15 cellular contexts compared by ENCODE assay signal in the genomic region with DNA sequence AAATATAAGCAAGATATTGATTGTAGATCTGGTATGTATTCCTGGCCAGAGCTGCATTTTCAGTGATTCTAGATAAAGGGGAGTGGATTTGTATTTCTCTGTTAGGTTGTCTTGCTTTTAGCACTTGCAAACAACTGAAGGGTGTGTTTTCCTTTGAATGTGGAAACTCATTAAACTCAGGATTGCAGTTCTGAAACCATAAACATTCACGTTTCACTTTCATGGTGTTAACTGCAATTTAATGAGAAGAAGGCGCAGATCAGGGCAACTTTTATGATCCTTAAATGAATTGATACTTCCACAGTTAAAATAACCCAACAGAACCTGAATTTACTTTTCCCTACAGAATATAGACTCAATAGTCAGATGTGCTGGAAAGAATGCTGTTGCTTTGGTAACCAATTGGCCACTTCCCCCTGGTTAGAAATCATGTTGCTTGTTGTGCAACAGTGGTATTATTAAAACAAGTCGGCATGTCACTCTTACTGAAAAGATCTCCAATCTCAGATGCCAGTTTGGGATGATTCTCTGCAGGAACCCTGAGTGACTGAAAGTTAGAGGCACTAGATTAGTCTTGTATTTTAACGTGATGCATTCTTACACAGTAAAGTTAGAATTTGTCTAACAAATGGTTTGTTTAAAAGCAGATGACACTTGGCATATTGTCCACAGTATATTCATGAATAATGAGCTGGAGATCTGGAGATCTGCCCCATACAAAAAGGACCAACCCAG.
A peak's percentile ranks its signal among the peaks of the same experiment; 100 is the strongest.
DNase-seq lines count a peak whose midpoint lies in the region; TF ChIP-seq lines count a peak whose summit lies in the region.
"Had no signal": no experiment of that assay in that cellular context is flagged by ENCODE, and none has a peak within 500 bp of the region (broad histone marks: within the 10 kb centered on the region; RNA-seq: fewer than 3 reads in every experiment).

No MANE protein-coding gene starts in this region.

- H3K36me3 ChIP-seq in breast epithelium (no peaks in the 10 kb centered on the region), adipocyte (ENCODE audit: control insufficient read depth, insufficient read depth, low read length, severe bottlenecking) (no peaks in the 10 kb centered on the region), vagina (no peaks in the 10 kb centered on the region)

- H3K27ac ChIP-seq in breast epithelium: no peak overlapping the region
- H3K27ac ChIP-seq in vagina: peak overlapping the region; percentile 16

- POLR2A ChIA-PET in MCF 10A (lab: Yijun Ruan, JAX): interaction anchor here (0.7 to 0.9 kb wide), 2 partner anchors 46 to 282 kb away, joined by 3 read pairs; no protein-coding TSS in a partner anchor

- H3K27me3 ChIP-seq in breast epithelium: no peaks in the 10 kb centered on the region
- no peaks in the 10 kb centered on the region for H3K27me3 ChIP-seq in adipocyte (replicated peaks; ENCODE audit: control insufficient read depth, insufficient read depth, low read length)
- no peaks in the 10 kb centered on the region for H3K27me3 ChIP-seq in vagina

- no peak overlapping the region for H3K27ac Mint-ChIP-seq in MCF 10A (ENCODE audit: low read depth, unreplicated experiment)
- H3K27ac Mint-ChIP-seq: activated CD4-positive, alpha-beta memory T cell treated with anti-CD3 and anti-CD28 coated beads for 36 hours; natural killer cell treated with Interleukin-12 subunit alpha and Interleukin-12 subunit beta and Interleukin-15 and Interleukin-18, amount 100 ng/mL, for 72 hours; stimulated activated naive B cell treated with anti-CD40 and anti-IgM and Interleukin-4, amounts not matched to agents 10 μg/mL and 1 μg/mL and 100 μg/mL, for 72 hours; T-helper 1 cell treated with Interleukin-12 subunit alpha and Interleukin-12 subunit beta and Interleukin-4 antibody, amounts not matched to agents 30 μg/mL and 1 μg/mL, for 36 hours had no signal

- H3K9me3 Mint-ChIP-seq in MCF 10A (ENCODE audit: unreplicated experiment): no peaks in the 10 kb centered on the region
- H3K9me3 Mint-ChIP-seq: activated CD4-positive, alpha-beta memory T cell treated with anti-CD3 and anti-CD28 coated beads for 36 hours; natural killer cell treated with Interleukin-12 subunit alpha and Interleukin-12 subunit beta and Interleukin-15 and Interleukin-18, amount 100 ng/mL, for 72 hours; stimulated activated naive B cell treated with anti-CD40 and anti-IgM and Interleukin-4, amounts not matched to agents 10 μg/mL and 1 μg/mL and 100 μg/mL, for 72 hours had no signal

- TF ChIP-seq POLR2A in breast epithelium (IDR thresholded peaks at IDR 0.05) (no peak), vagina (IDR thresholded peaks at IDR 0.05) (no peak)

- TF ChIP-seq CTCF in MCF 10A (IDR thresholded peaks at IDR 0.05; ENCODE audit: unreplicated experiment) (no peak), breast epithelium (IDR thresholded peaks at IDR 0.05) (no peak), vagina (IDR thresholded peaks at IDR 0.05) (no peak)

- intact Hi-C loops in MCF 10A (cut with micrococcal nuclease): no loop called here
- intact Hi-C loops in breast epithelium (cut with DNase I; ENCODE audit: low total_unique reads): no loop called here
- intact Hi-C loops in vagina (cut with DNase I): no loop called here

- BruUV-seq in MCF 10A (replicated peaks; lab: Mats Ljungman, UMichigan): no TSS peak

- H3K4me1 ChIP-seq in breast epithelium (no peaks in the 10 kb centered on the region), adipocyte (ENCODE audit: control insufficient read depth, insufficient read depth, low read length) (peaks cover 37% of the 10 kb centered on the region), vagina (peaks cover 29% of the 10 kb centered on the region)

- H3K4me1 Mint-ChIP-seq in MCF 10A (ENCODE audit: insufficient read depth, unreplicated experiment): peaks cover 12% of the 10 kb centered on the region
- H3K4me1 Mint-ChIP-seq: stimulated activated naive B cell treated with anti-CD40 and anti-IgM and Interleukin-4, amounts not matched to agents 10 μg/mL and 1 μg/mL and 100 μg/mL, for 72 hours had no signal

- no peaks in the 10 kb centered on the region for H3K9me3 ChIP-seq in breast epithelium
- no peaks in the 10 kb centered on the region for H3K9me3 ChIP-seq in adipocyte (ENCODE audit: control insufficient read depth, low read length)
- H3K9me3 ChIP-seq in vagina: no peaks in the 10 kb centered on the region

- H3K36me3 Mint-ChIP-seq in MCF 10A (ENCODE audit: insufficient read depth, unreplicated experiment): no peaks in the 10 kb centered on the region
- H3K36me3 Mint-ChIP-seq: activated CD4-positive, alpha-beta memory T cell treated with anti-CD3 and anti-CD28 coated beads for 36 hours; natural killer cell treated with Interleukin-12 subunit alpha and Interleukin-12 subunit beta and Interleukin-15 and Interleukin-18, amount 100 ng/mL, for 72 hours had no signal

- H3K9ac ChIP-seq in adipocyte (ENCODE audit: low read length): peak overlapping the region; percentile 7

- no peak overlapping the region for H3K4me3 Mint-ChIP-seq in MCF 10A (ENCODE audit: unreplicated experiment)
- H3K4me3 Mint-ChIP-seq: activated CD4-positive, alpha-beta memory T cell treated with anti-CD3 and anti-CD28 coated beads for 36 hours; natural killer cell treated with Interleukin-12 subunit alpha and Interleukin-12 subunit beta and Interleukin-15 and Interleukin-18, amount 100 ng/mL, for 72 hours; stimulated activated naive B cell treated with anti-CD40 and anti-IgM and Interleukin-4, amounts not matched to agents 10 μg/mL and 1 μg/mL and 100 μg/mL, for 72 hours; T-helper 1 cell treated with Interleukin-12 subunit alpha and Interleukin-12 subunit beta and Interleukin-4 antibody, amounts not matched to agents 30 μg/mL and 1 μg/mL, for 36 hours had no signal

- CTCF ChIA-PET in MCF 10A (lab: Yijun Ruan, JAX): no interaction called here

- no peaks in the 10 kb centered on the region for H3K27me3 Mint-ChIP-seq in MCF 10A (ENCODE audit: insufficient read depth, unreplicated experiment)
- H3K27me3 Mint-ChIP-seq: activated CD4-positive, alpha-beta memory T cell treated with anti-CD3 and anti-CD28 coated beads for 36 hours; natural killer cell treated with Interleukin-12 subunit alpha and Interleukin-12 subunit beta and Interleukin-15 and Interleukin-18, amount 100 ng/mL, for 72 hours; stimulated activated naive B cell treated with anti-CD40 and anti-IgM and Interleukin-4, amounts not matched to agents 10 μg/mL and 1 μg/mL and 100 μg/mL, for 72 hours had no signal

- peak overlapping the region in 1 of 3 donors; percentile 11 for H3K4me3 ChIP-seq in breast epithelium
- peak overlapping the region; percentile 53 for H3K4me3 ChIP-seq in adipocyte (ENCODE audit: low read length)
- H3K4me3 ChIP-seq in vagina: no peak overlapping the region

- DNase-seq in MCF 10A (ENCODE audit: unreplicated experiment): peak; percentile 46
- no peak for DNase-seq in breast epithelium (ENCODE audit: low spot score in 2 of 2)
- DNase-seq in adipocyte (ENCODE audit: low read depth): peak; percentile 91
- peak; percentile 5 for DNase-seq in hepatic stellate cell (ENCODE audit: low spot score)
- no peak for DNase-seq in vagina (ENCODE audit: extremely low spot score in 2 of 2)
- no peak for DNase-seq in dermis blood vessel endothelial cell
- DNase-seq in ureter (ENCODE audit: low spot score): no peak
- no peak for DNase-seq in hypothalamus (lab: John Stamatoyannopoulos, UW)
- DNase-seq: activated CD4-positive, alpha-beta memory T cell treated with anti-CD3 and anti-CD28 coated beads for 36 hours; AML-193; GOT3; NCI-H748 treated with DMSO at 0.1 percent for 48 hours; stimulated activated naive B cell treated with anti-CD40 and anti-IgM and Interleukin-4, amounts not matched to agents 10 μg/mL and 1 μg/mL and 100 μg/mL, for 72 hours had no signal

Comparison
In these comparisons a context has a peak if more than half of its experiments do, and no peak if none do; other contexts are left out.
1. DNase-seq: peak in MCF 10A (single experiment), adipocyte (single experiment) and hepatic stellate cell (single experiment); none in breast epithelium (0 of 2), vagina (0 of 2), dermis blood vessel endothelial cell (single experiment), ureter (single experiment) and hypothalamus (0 of 51).